ENCODE assay signal across 8 cellular contexts in the genomic region with DNA sequence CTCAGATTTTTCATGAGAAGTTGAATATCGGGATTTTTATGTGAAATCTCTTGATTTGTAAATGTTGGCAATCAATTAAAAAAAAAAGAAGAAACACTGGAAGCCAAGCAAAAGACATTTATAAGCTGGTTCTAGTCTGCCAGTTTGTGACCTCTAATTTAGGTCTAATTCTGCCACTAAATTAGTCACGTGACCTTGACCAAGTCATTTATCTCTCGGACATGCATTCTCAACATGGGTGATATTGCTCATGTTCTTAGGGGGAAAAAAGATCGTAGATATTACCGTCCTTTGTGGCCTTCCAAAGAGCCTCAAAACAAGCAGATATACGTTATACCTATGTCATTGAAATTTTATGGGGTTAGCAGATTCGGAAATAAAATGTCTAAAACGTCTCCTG. TPM values are rescaled to one million over a fixed set of nuclear protein-coding genes. Genes with fewer than 3 reads are reported as not detected.
A peak's percentile ranks its signal among the peaks of the same experiment; 100 is the strongest.
DNase-seq lines count a peak whose midpoint lies in the region; ATAC-seq, FAIRE-seq and TF ChIP-seq lines count a peak whose summit lies in the region.

No MANE protein-coding gene starts in this region.

- H3K36me3 Mint-ChIP-seq in activated naive CD4-positive, alpha-beta T cell treated with anti-CD3 and anti-CD28 coated beads, Interleukin-2, amount 10 ng/mL, durations not matched to agents 7 days and 5 days, result no peaks in the 10 kb centered on the region

- H3K9me3 Mint-ChIP-seq in activated naive CD4-positive, alpha-beta T cell treated with anti-CD3 and anti-CD28 coated beads, Interleukin-2, amount 10 ng/mL, durations not matched to agents 7 days and 5 days, result peaks cover 5% of the 10 kb centered on the region

- no peaks in the 10 kb centered on the region for H3K9me3 ChIP-seq in ascending aorta
- no peaks in the 10 kb centered on the region for H3K9me3 ChIP-seq in right lobe of liver
- H3K9me3 ChIP-seq in upper lobe of left lung, result no peaks in the 10 kb centered on the region

- peaks cover 22% of the 10 kb centered on the region for H3K4me1 Mint-ChIP-seq in activated naive CD4-positive, alpha-beta T cell treated with anti-CD3 and anti-CD28 coated beads, Interleukin-2, amount 10 ng/mL, durations not matched to agents 7 days and 5 days

- H3K27me3 ChIP-seq in ascending aorta (no peaks in the 10 kb centered on the region), right lobe of liver (no peaks in the 10 kb centered on the region), upper lobe of left lung (no peaks in the 10 kb centered on the region)

- intact Hi-C loops in ascending aorta (cut with DNase I), result loop anchor here (2.0 to 5.0 kb wide), 3 partner anchors 25 to 101 kb away; no protein-coding TSS in a partner anchor
- intact Hi-C loops in right lobe of liver (cut with DNase I), result no loop called here

- peak overlapping the region; percentile 53 for H3K27ac Mint-ChIP-seq in activated naive CD4-positive, alpha-beta T cell treated with anti-CD3 and anti-CD28 coated beads, Interleukin-2, amount 10 ng/mL, durations not matched to agents 7 days and 5 days

- no peak for TF ChIP-seq POLR2A in right lobe of liver (IDR thresholded peaks at IDR 0.05)
- TF ChIP-seq POLR2A in upper lobe of left lung (IDR thresholded peaks at IDR 0.05), result no peak

- H3K4me3 ChIP-seq in ascending aorta, result peak overlapping the region; percentile 94 to 95
- H3K4me3 ChIP-seq in right lobe of liver, result peak overlapping the region; percentile 78 to 84 (median 79)
- peak overlapping the region; percentile 63 to 98 (median 92) for H3K4me3 ChIP-seq in upper lobe of left lung

- DNase-seq in activated naive CD4-positive, alpha-beta T cell treated with anti-CD3 and anti-CD28 coated beads, Interleukin-2, amount 10 ng/mL, durations not matched to agents 7 days and 5 days, result no peak
- no peak for DNase-seq in activated naive CD4-positive, alpha-beta T cell (lab: John Stamatoyannopoulos, UW)
- DNase-seq in ascending aorta (ENCODE audit: low spot score in 2 of 2) (no peak), right lobe of liver (no peak), upper lobe of left lung (no peak), superior temporal gyrus (ENCODE audit: extremely low spot score) (no peak), urothelium cell line (ENCODE audit: low spot score) (no peak)

- H3K27ac ChIP-seq in ascending aorta (peak overlapping the region in 1 of 2 donors; percentile 79), right lobe of liver (no peak overlapping the region), upper lobe of left lung (peak overlapping the region in 2 of 4 donors; percentile 90 to 93)

- FAIRE-seq in urothelium cell line (lab: Jason Lieb, UNC), result no peak

- ATAC-seq in right lobe of liver, result no peak
- no peak for ATAC-seq in upper lobe of left lung (ENCODE audit: low FRiP score in 2 of 2)
- no peak for ATAC-seq in HG03378 (IDR thresholded peaks at IDR 0.05; ENCODE audit: unreplicated experiment)

- TF ChIP-seq CTCF in ascending aorta (IDR thresholded peaks at IDR 0.05), result no peak
- no peak for TF ChIP-seq CTCF in right lobe of liver (IDR thresholded peaks at IDR 0.05)
- TF ChIP-seq CTCF in upper lobe of left lung (IDR thresholded peaks at IDR 0.05), result no peak

- no peak for TF ChIP-seq EP300 in upper lobe of left lung (IDR thresholded peaks at IDR 0.05)

- 68% methylated on average over 8 of the region's 8 CpGs for WGBS in right lobe of liver (ENCODE audit: insufficient coverage, low coverage, low lambda C conversion rate, missing lambda C conversion rate)
- WGBS in upper lobe of left lung, 2 donors, result 61 to 68% methylated on average over 8 of the region's 8 CpGs

- H3K4me1 ChIP-seq in ascending aorta (peaks cover 0 to 8% of the 10 kb centered on the region in 2 donors), right lobe of liver (no peaks in the 10 kb centered on the region), upper lobe of left lung (peaks cover 14 to 25% (median 15%) of the 10 kb centered on the region in 4 donors)

- CTCF ChIA-PET in activated naive CD4-positive, alpha-beta T cell treated with anti-CD3 and anti-CD28 coated beads, Interleukin-2, amount 10 ng/mL, durations not matched to agents 7 days and 5 days (lab: Charles Lee), result no interaction called here

- peaks cover 7% of the 10 kb centered on the region for H3K27me3 Mint-ChIP-seq in activated naive CD4-positive, alpha-beta T cell treated with anti-CD3 and anti-CD28 coated beads, Interleukin-2, amount 10 ng/mL, durations not matched to agents 7 days and 5 days

- H3K4me3 Mint-ChIP-seq in activated naive CD4-positive, alpha-beta T cell treated with anti-CD3 and anti-CD28 coated beads, Interleukin-2, amount 10 ng/mL, durations not matched to agents 7 days and 5 days, result peak overlapping the region; percentile 91

- H3K36me3 ChIP-seq in ascending aorta, result no peaks in the 10 kb centered on the region
- H3K36me3 ChIP-seq in right lobe of liver, result no peaks in the 10 kb centered on the region
- H3K36me3 ChIP-seq in upper lobe of left lung, result no peaks in the 10 kb centered on the region

RNA-seq across cellular contexts. Expression of a gene that starts 52.9 kb away (rescaled TPM):
- total RNA-seq in ascending aorta (5.9 TPM), right lobe of liver (1 to 10 TPM in 5 of 6 experiments, under 1 TPM in 1; 0.86 to 3.3 (median 1.8) TPM), upper lobe of left lung (10 to 100 TPM in 4 of 6 donors, 1 to 10 TPM in 2; 9.0 to 24.5 (median 16.6) TPM)
